ENCODE assay signal across 17 cellular contexts in the genomic region with DNA sequence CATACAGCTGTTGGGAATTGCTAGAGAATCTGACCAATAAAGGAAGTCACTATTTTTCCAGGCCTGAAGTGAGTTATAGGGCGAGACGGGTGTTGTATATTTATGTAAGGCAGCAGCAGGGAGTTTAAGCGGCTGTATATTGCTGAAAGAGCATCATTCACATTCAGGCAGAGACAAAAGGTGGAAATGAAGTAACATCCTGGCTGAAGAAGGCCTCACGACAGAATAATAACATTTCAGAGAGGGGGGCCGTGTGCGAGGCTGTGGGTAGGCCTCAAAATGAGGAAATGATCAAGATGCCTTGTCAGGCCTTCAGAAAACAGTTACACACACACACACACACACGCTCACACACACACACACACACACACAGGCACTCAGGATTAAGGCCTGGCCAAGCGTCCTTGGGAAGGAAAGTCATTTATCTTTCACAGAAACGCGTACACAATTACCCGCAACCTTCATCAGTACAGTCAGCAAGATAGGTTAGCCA.
DNase-seq lines count a peak whose midpoint lies in the region; ATAC-seq and TF ChIP-seq lines count a peak whose summit lies in the region.
"Had no signal": no experiment of that assay in that cellular context is flagged by ENCODE, and none has a peak within 500 bp of the region (broad histone marks: within the 10 kb centered on the region; RNA-seq: fewer than 3 reads in every experiment).

No MANE protein-coding gene starts in this region.

- H3K9me3 ChIP-seq in IMR-90 (ENCODE audit: control insufficient read depth, insufficient read depth, low read length) (peaks cover 4% of the 10 kb centered on the region; the same call in 1 of the 2 replicates), adrenal gland (replicated peaks in 1 of 3) (no peaks in the 10 kb centered on the region), heart left ventricle (peaks cover 0 to 18% (median 8%) of the 10 kb centered on the region in 12 donors), ovary (no peaks in the 10 kb centered on the region)

- H3K27ac Mint-ChIP-seq in activated CD4-positive, alpha-beta T cell treated with anti-CD3 and anti-CD28 coated beads, Interleukin-2, amount 10 ng/mL, durations not matched to agents 7 days and 5 days: no peak overlapping the region
- H3K27ac Mint-ChIP-seq: activated T-cell treated with anti-CD3 and anti-CD28 coated beads, Interleukin-2, amount 50 U/mL, for 24 hours; stimulated activated naive CD8-positive, alpha-beta T cell treated with anti-CD3 and anti-CD28 coated beads, Interleukin-15, Interleukin-2, amounts not matched to agents 100 ng/mL and 50 ng/mL, for 24 hours had no signal

- peak overlapping the region; percentile 84 for H4K5ac ChIP-seq in IMR-90 (ENCODE audit: low read depth, low read length)

- H2BK120ac ChIP-seq in IMR-90 (ENCODE audit: low read depth, low read length): peak overlapping the region; percentile 62; the same call in 1 of the 2 replicates

- peak overlapping the region; percentile 40; the same call in 1 of the 2 replicates for H4K91ac ChIP-seq in IMR-90 (ENCODE audit: insufficient read depth, low read depth, low read length)

- in situ Hi-C loops in IMR-90 (cut with MboI; ENCODE audit: low sequenced_read_pairs): no loop called here

- no peak for TF ChIP-seq CTCF in IMR-90 (conservative IDR thresholded peaks at IDR 0.05; ENCODE audit: low read depth, low read length)
- no peak for TF ChIP-seq CTCF in adrenal gland (IDR thresholded peaks at IDR 0.05)
- no peak for TF ChIP-seq CTCF in heart left ventricle (IDR thresholded peaks at IDR 0.05)
- no peak for TF ChIP-seq CTCF in ovary (IDR thresholded peaks at IDR 0.05)

- H3K14ac ChIP-seq in IMR-90 (replicated peaks; ENCODE audit: low read depth, low read length): peak overlapping the region; percentile 56

- 0 out of 3 replicates have a peak overlapping the region, but pooled peaks have one; percentile 3 for H2BK15ac ChIP-seq in IMR-90 (ENCODE audit: low read depth, low read length)

- H2AK9ac ChIP-seq in IMR-90 (replicated peaks; ENCODE audit: low read depth, low read length, poor library complexity): no peak overlapping the region

- peak overlapping the region; percentile 86 for H2AFZ ChIP-seq in IMR-90 (replicated peaks; ENCODE audit: low read length, poor library complexity)

- no peaks in the 10 kb centered on the region for H4K20me1 ChIP-seq in IMR-90 (ENCODE audit: insufficient read depth, low read length)
- H4K20me1 ChIP-seq: BLaER1 treated with 17β-estradiol and CSF1 and Interleukin-3, amounts not matched to agents 10 nM and 100 nM had no signal

- 0 out of 2 replicates have a peak overlapping the region, but pooled peaks have one; percentile 19 for H3K23ac ChIP-seq in IMR-90 (ENCODE audit: low read depth, low read length)

- POLR2A ChIA-PET in IMR-90 (lab: Charles Lee; ENCODE audit: unreplicated experiment): interaction anchor here (0.6 kb wide), 1 partner anchor 11 kb away, joined by 6 read pairs; no protein-coding TSS in a partner anchor
- POLR2A ChIA-PET in activated CD4-positive, alpha-beta T cell treated with anti-CD3 and anti-CD28 coated beads, Interleukin-2, amount 10 ng/mL, durations not matched to agents 7 days and 5 days (lab: Charles Lee): no interaction called here

- no peaks in the 10 kb centered on the region for H3K36me3 Mint-ChIP-seq in activated CD4-positive, alpha-beta T cell treated with anti-CD3 and anti-CD28 coated beads, Interleukin-2, amount 10 ng/mL, durations not matched to agents 7 days and 5 days (ENCODE audit: low read depth)

- CTCF ChIA-PET in IMR-90 (lab: Yijun Ruan, JAX): no interaction called here
- CTCF ChIA-PET in activated CD4-positive, alpha-beta T cell treated with anti-CD3 and anti-CD28 coated beads, Interleukin-2, amount 10 ng/mL, durations not matched to agents 7 days and 5 days (lab: Charles Lee): no interaction called here

- peak overlapping the region; percentile 73 for H3K18ac ChIP-seq in IMR-90 (ENCODE audit: low read depth, low read length)

- H3K56ac ChIP-seq in IMR-90 (ENCODE audit: extremely low read depth, insufficient read depth, low read length): no peak overlapping the region

- TF ChIP-seq RAD21 in IMR-90 (IDR thresholded peaks at IDR 0.05; ENCODE audit: low read length): no peak

- peak overlapping the region; percentile 12; the same call in 1 of the 2 replicates for H3K4me2 ChIP-seq in IMR-90 (ENCODE audit: low read depth, low read length)

- DNase-seq in IMR-90 (peak; percentile 83), adrenal gland (peak; percentile 8 to 68 (median 23)), heart left ventricle (peak in 4 of 5 donors; percentile 29 to 60 (median 44)), ovary (peak; percentile 34 to 57 (median 46))
- DNase-seq in activated CD4-positive, alpha-beta T cell treated with anti-CD3 and anti-CD28 coated beads, Interleukin-2, amount 10 ng/mL, durations not matched to agents 7 days and 5 days: no peak
- DNase-seq: activated CD4-positive, alpha-beta T cell treated with anti-CD3 and anti-CD28 coated beads for 1 hour; activated T-cell treated with anti-CD3 and anti-CD28 coated beads, Interleukin-2, amount 50 U/mL, for 24 hours; NCI-H1436; NCI-H524 treated with DMSO at 0.1 percent for 48 hours; stimulated activated CD4-positive, alpha-beta T cell treated with anti-CD3 and anti-CD28 coated beads, Interleukin-4, amount 100 ng/mL, for 24 hours had no signal

- ATAC-seq in IMR-90 (ENCODE audit: low read depth): peak; percentile 82
- peak; percentile 80 to 97 (median 90) for ATAC-seq in heart left ventricle
- no peak for ATAC-seq in GM18498 (IDR thresholded peaks at IDR 0.05; ENCODE audit: unreplicated experiment)
- ATAC-seq in HG03521 (IDR thresholded peaks at IDR 0.05; ENCODE audit: unreplicated experiment): no peak
- no peak for ATAC-seq in GM19023 (IDR thresholded peaks at IDR 0.05; ENCODE audit: unreplicated experiment)
- ATAC-seq: SK-N-SH treated with all-trans-retinoic acid at 6 μM for 48 hours had no signal

- intact Hi-C loops in IMR-90 (cut with micrococcal nuclease) (no loop called here), adrenal gland (cut with DNase I) (no loop called here), heart left ventricle (cut with DNase I) (loop anchor here in 2 of 10 donors (2.0 to 5.0 kb wide), 2 partner anchors 37 to 63 kb away; no protein-coding TSS in a partner anchor), ovary (cut with DNase I) (no loop called here)

- 0 out of 2 replicates have a peak overlapping the region, but pooled peaks have one; percentile 28 for H2BK20ac ChIP-seq in IMR-90 (ENCODE audit: low read depth, low read length)

- peaks cover 7% of the 10 kb centered on the region for H3K27me3 Mint-ChIP-seq in activated CD4-positive, alpha-beta T cell treated with anti-CD3 and anti-CD28 coated beads, Interleukin-2, amount 10 ng/mL, durations not matched to agents 7 days and 5 days

- no peak overlapping the region for H3K4me3 Mint-ChIP-seq in activated CD4-positive, alpha-beta T cell treated with anti-CD3 and anti-CD28 coated beads, Interleukin-2, amount 10 ng/mL, durations not matched to agents 7 days and 5 days
- H3K4me3 Mint-ChIP-seq: activated T-cell treated with anti-CD3 and anti-CD28 coated beads, Interleukin-2, amount 50 U/mL, for 24 hours; stimulated activated naive CD8-positive, alpha-beta T cell treated with anti-CD3 and anti-CD28 coated beads, Interleukin-15, Interleukin-2, amounts not matched to agents 100 ng/mL and 50 ng/mL, for 24 hours had no signal

- H3K27me3 ChIP-seq in IMR-90 (ENCODE audit: control insufficient read depth, insufficient read depth, low read length) (no peaks in the 10 kb centered on the region), adrenal gland (no peaks in the 10 kb centered on the region), heart left ventricle (peaks cover 0 to 3% (median 0%) of the 10 kb centered on the region in 9 donors), ovary (no peaks in the 10 kb centered on the region)
- H3K27me3 ChIP-seq: BLaER1 treated with 17β-estradiol and CSF1 and Interleukin-3, amounts not matched to agents 10 nM and 100 nM; breast epithelium had no signal

- H3K9me3 Mint-ChIP-seq in activated CD4-positive, alpha-beta T cell treated with anti-CD3 and anti-CD28 coated beads, Interleukin-2, amount 10 ng/mL, durations not matched to agents 7 days and 5 days: peaks cover 12% of the 10 kb centered on the region

- dilution Hi-C loops in IMR-90 (cut with HindIII; ENCODE audit: low sequenced_read_pairs, unreplicated experiment): no loop called here

- BruUV-seq in IMR-90 (replicated peaks; lab: Mats Ljungman, UMichigan): no TSS peak

- WGBS in IMR-90 (ENCODE audit: extremely low coverage in 2 of 2, insufficient read length in 1 of 2), 2 experiments: 30% methylated on average over 2 of the region's 11 CpGs; no CpG with 5 or more reads in 1 of the 2 experiments
- 24 to 39% (median 32%) methylated on average over 11 of the region's 11 CpGs for WGBS in adrenal gland, 4 donors
- 44 to 54% (median 48%) methylated on average over 11 of the region's 11 CpGs for WGBS in heart left ventricle, 4 donors
- 13 to 25% (median 16%) methylated on average over 11 of the region's 11 CpGs for WGBS in ovary, 3 donors

- peak overlapping the region; percentile 43 for H2BK5ac ChIP-seq in IMR-90 (ENCODE audit: low read depth, low read length, poor library complexity, severe bottlenecking)

- peak overlapping the region; percentile 22; the same call in 1 of the 2 replicates for H2AK5ac ChIP-seq in IMR-90 (ENCODE audit: low read depth, low read length)

- no peak for TF ChIP-seq EP300 in ovary (IDR thresholded peaks at IDR 0.05)

- no peak overlapping the region for H3K4me3 ChIP-seq in IMR-90 (ENCODE audit: insufficient read depth, low read depth, low read length)
- H3K4me3 ChIP-seq in adrenal gland: no peak overlapping the region
- H3K4me3 ChIP-seq in heart left ventricle: no peak overlapping the region
- no peak overlapping the region for H3K4me3 ChIP-seq in ovary
- H3K4me3 ChIP-seq: BLaER1 treated with 17β-estradiol and CSF1 and Interleukin-3, amounts not matched to agents 10 nM and 100 nM; breast epithelium had no signal

- H3K9me1 ChIP-seq in IMR-90 (ENCODE audit: insufficient read depth, low read length): no peaks in the 10 kb centered on the region; the same call in 1 of the 2 replicates

- no peaks in the 10 kb centered on the region for H3K79me1 ChIP-seq in IMR-90 (ENCODE audit: low read depth in 1 of 2, low read length in 2 of 2)

- no peaks in the 10 kb centered on the region for H3K4me1 Mint-ChIP-seq in activated CD4-positive, alpha-beta T cell treated with anti-CD3 and anti-CD28 coated beads, Interleukin-2, amount 10 ng/mL, durations not matched to agents 7 days and 5 days

- H3K36me3 ChIP-seq in IMR-90 (ENCODE audit: control insufficient read depth, insufficient read depth, low read length): no peaks in the 10 kb centered on the region
- no peaks in the 10 kb centered on the region for H3K36me3 ChIP-seq in adrenal gland (replicated peaks in 1 of 2)
- H3K36me3 ChIP-seq in heart left ventricle: no peaks in the 10 kb centered on the region
- no peaks in the 10 kb centered on the region for H3K36me3 ChIP-seq in ovary
- H3K36me3 ChIP-seq: BLaER1 treated with 17β-estradiol and CSF1 and Interleukin-3, amounts not matched to agents 10 nM and 100 nM; breast epithelium had no signal

- TF ChIP-seq POLR2A in IMR-90 (IDR thresholded peaks at IDR 0.05; ENCODE audit: low read depth, low read length) (no peak), adrenal gland (IDR thresholded peaks at IDR 0.05) (no peak), heart left ventricle (IDR thresholded peaks at IDR 0.05) (no peak), ovary (IDR thresholded peaks at IDR 0.05) (no peak)

- H3K4me1 ChIP-seq in IMR-90 (ENCODE audit: control insufficient read depth, insufficient read depth, low read length) (peaks cover 2% of the 10 kb centered on the region), adrenal gland (replicated peaks in 1 of 2) (no peaks in the 10 kb centered on the region), heart left ventricle (peaks cover 0 to 24% (median 2%) of the 10 kb centered on the region in 12 donors), ovary (ENCODE audit: insufficient read depth) (peaks cover 10% of the 10 kb centered on the region)
- H3K4me1 ChIP-seq: breast epithelium had no signal

- H3K4ac ChIP-seq in IMR-90 (ENCODE audit: low read depth, low read length): peak overlapping the region; percentile 63

- peak overlapping the region; percentile 46; the same call in 1 of the 2 replicates for H3K27ac ChIP-seq in IMR-90 (ENCODE audit: insufficient read depth, low read length)
- peak overlapping the region in 2 of 5 donors; percentile 22 to 63 for H3K27ac ChIP-seq in adrenal gland
- H3K27ac ChIP-seq in heart left ventricle: peak overlapping the region in 10 of 12 donors; percentile 9 to 73 (median 41)
- H3K27ac ChIP-seq in ovary: peak overlapping the region in 1 of 2 donors; percentile 56

- H4K8ac ChIP-seq in IMR-90 (ENCODE audit: low read depth in 2 of 2, low read length in 2 of 2): peak overlapping the region in 1 of 2 experiments; percentile 84; a peak in 2 of 4 replicates

- no peak overlapping the region for H3K9ac ChIP-seq in IMR-90 (ENCODE audit: low read depth, low read length)
- H3K9ac ChIP-seq: BLaER1 treated with 17β-estradiol and CSF1 and Interleukin-3, amounts not matched to agents 10 nM and 100 nM had no signal

Comparison
In these comparisons a context has a peak if more than half of its experiments do, and no peak if none do; other contexts are left out.
1. ATAC-seq: peak in IMR-90 (single experiment) and heart left ventricle (4 of 4); none in GM18498 (single experiment), HG03521 (single experiment) and GM19023 (single experiment).